In genomic region chr1:206788487-206789050, GRCh38 we compare ENCODE assay signal across 26 cellular contexts. TPM values are rescaled to one million over a fixed set of nuclear protein-coding genes. Genes with fewer than 3 reads are reported as not detected.
"Had no signal": no experiment of that assay in that cellular context is flagged by ENCODE, and none has a peak within 500 bp of the region (broad histone marks: within the 10 kb centered on the region; RNA-seq: fewer than 3 reads in every experiment).

No MANE protein-coding gene starts in this region.

- H3K4me3 ChIP-seq: SJSA1, SK-N-MC had no signal

- H3K4me3 Mint-ChIP-seq: IgD-negative memory B cell had no signal

- H3K9me3 Mint-ChIP-seq: IgD-negative memory B cell had no signal

- H3K9me3 ChIP-seq: SJSA1 had no signal

- H3K27me3 ChIP-seq: SJSA1 had no signal

- H3K36me3 ChIP-seq: SJSA1 had no signal

- FAIRE-seq: HepG2, RCC 7860 had no signal

- H3K27ac ChIP-seq: SJSA1, SK-N-MC had no signal

- ATAC-seq: HepG2 had no signal

- DNase-seq: KBM-7, NCI-H1048, NCI-H1105, NCI-H1417, NCI-H1436 treated with DMSO at 0.1 percent for 48 hours, NCI-H1694, NCI-H187 treated with DMSO at 0.1 percent for 48 hours, NCI-H2029 treated with DMSO at 0.1 percent for 48 hours, NCI-H2107, NCI-H2227 treated with DMSO at 0.1 percent for 48 hours, NCI-H446, NCI-H510A, NCI-H524 treated with DMSO at 0.1 percent for 48 hours, NCI-H69, NCI-H774, Right ventricle myocardium superior, RPMI8226, SIG-M5 had no signal

RNA-seq across cellular contexts. Expression of gene IL10, which starts 16.3 kb away (rescaled TPM):
- total RNA-seq: HepG2, HT1080, LHCN-M2, MCF 10A, SJSA1 had no signal
- polyA plus RNA-seq: HepG2 had no signal

RNA-seq across cellular contexts. Expression of gene IL19, which starts 18.0 kb away (rescaled TPM):
- total RNA-seq: HepG2, HT1080, LHCN-M2, MCF 10A, Right ventricle myocardium superior, SJSA1 had no signal
- polyA plus RNA-seq: HepG2, IgD-negative memory B cell had no signal
